8 cellular contexts compared by ENCODE assay signal in the genomic region with DNA sequence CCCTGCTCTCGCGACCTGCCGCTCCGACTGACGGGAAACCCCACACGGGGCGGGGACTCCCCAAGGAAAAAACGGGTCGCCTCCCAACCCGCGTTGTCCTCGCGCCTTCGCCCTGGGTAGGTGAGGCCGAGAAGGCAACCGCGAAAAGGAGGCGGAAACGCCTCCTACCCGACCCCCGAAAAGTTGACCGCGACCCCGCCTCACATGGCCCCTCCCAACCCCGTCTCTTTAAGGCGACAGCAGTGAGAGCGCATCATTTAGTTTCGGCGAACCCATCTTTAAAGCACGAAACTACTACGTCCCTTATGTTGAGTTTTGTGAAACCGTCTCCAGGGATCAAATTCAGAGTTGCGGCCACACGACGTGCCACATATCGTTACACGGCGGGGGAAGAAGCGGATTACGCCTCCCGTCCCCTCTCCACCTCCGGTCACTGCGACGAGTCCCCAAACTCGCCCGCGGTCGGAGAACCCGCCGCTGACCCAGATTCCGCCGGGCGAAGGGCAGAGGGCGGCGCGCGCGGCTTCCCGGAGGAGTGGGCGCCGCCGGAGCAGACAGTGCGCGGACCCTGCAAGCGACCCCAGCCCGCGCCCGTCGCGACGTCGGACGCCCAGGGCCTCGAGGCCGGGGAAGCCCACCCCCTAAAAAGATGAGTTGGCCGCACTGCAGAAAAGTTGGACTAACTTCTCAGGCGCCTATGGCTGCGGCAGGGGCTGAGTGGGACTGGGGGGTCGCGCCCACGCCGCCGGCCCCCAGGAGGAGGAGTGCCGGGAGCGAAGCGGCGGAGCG. TPM values are rescaled to one million over a fixed set of nuclear protein-coding genes. Genes with fewer than 3 reads are reported as not detected.
A peak's percentile ranks its signal among the peaks of the same experiment; 100 is the strongest.
DNase-seq lines count a peak whose midpoint lies in the region; ATAC-seq and TF ChIP-seq lines count a peak whose summit lies in the region.

No MANE protein-coding gene starts in this region.

- peaks cover 20% of the 10 kb centered on the region for H3K36me3 ChIP-seq in A673 (ENCODE audit: insufficient read depth, low read length, poor library complexity, severe bottlenecking)

- peak overlapping the region; percentile 95 for H3K27ac ChIP-seq in A673 (ENCODE audit: low read depth, low read length, poor library complexity, severe bottlenecking)

- CTCF ChIA-PET in A673 (lab: Charles Lee) = no interaction called here

- intact Hi-C loops in A673 (cut with micrococcal nuclease; ENCODE audit: unreplicated experiment) = loop anchor here (2.0 kb wide), 1 partner anchor 14 kb away; no protein-coding TSS in a partner anchor

- ATAC-seq in GM18517 (IDR thresholded peaks at IDR 0.05; ENCODE audit: unreplicated experiment) (peak; percentile 39), HG03095 (IDR thresholded peaks at IDR 0.05; ENCODE audit: unreplicated experiment) (peak; percentile 49)

- no peaks in the 10 kb centered on the region for H3K9me3 ChIP-seq in A673 (ENCODE audit: low read depth, low read length, poor library complexity, severe bottlenecking)

- TF ChIP-seq CTCF in A673 (conservative IDR thresholded peaks at IDR 0.05; ENCODE audit: low read depth, low read length) = no peak

- H3K4me1 ChIP-seq in A673 (ENCODE audit: insufficient read depth, low read length, poor library complexity, severe bottlenecking) = peaks cover 7% of the 10 kb centered on the region

- DNase-seq in A673 (ENCODE audit: low spot score) (peak; percentile 88), NCI-H526 treated with DMSO at 0.1 percent for 48 hours (lab: John Stamatoyannopoulos, UW) (peak; percentile 87), ecto neural progenitor cell (ENCODE audit: low spot score) (peak; percentile 80), lung microvascular endothelial cell (ENCODE audit: low read depth in 2 of 2) (peak; percentile 56 to 78)
- DNase-seq in activated CD4-positive, alpha-beta T cell treated with anti-CD3 and anti-CD28 coated beads, Interleukin-2, amount 50 U/mL, for 48 hours = peak; percentile 94 to 95
- peak; percentile 86 for DNase-seq in stimulated activated CD8-positive, alpha-beta memory T cell treated with anti-CD3 and anti-CD28 coated beads, Interleukin-12 subunit alpha, Interleukin-12 subunit beta, amount 100 ng/mL, for 1 hour (ENCODE audit: low read depth)

- POLR2A ChIA-PET in A673 (lab: Charles Lee; ENCODE audit: low non-redundant PET) = no interaction called here

- no TSS peak for BruUV-seq in A673 (replicated peaks; lab: Mats Ljungman, UMichigan)

- H3K27me3 ChIP-seq in A673 (replicated peaks; ENCODE audit: insufficient read depth, low read depth, low read length, poor library complexity) = no peaks in the 10 kb centered on the region

- H3K4me3 ChIP-seq in A673 (ENCODE audit: low read depth, low read length, poor library complexity, severe bottlenecking) = peak overlapping the region; percentile 77

RNA-seq across cellular contexts. Expression of a gene that starts 1.1 kb away (rescaled TPM):
- total RNA-seq in A673 (2021) (141 and 153 TPM in 2 replicates), lung microvascular endothelial cell (9.7 and 17.4 TPM in 2 replicates)

RNA-seq across cellular contexts. Expression of a gene that starts 22.7 kb away (rescaled TPM):
- total RNA-seq in A673 (2021) (2.0 and 2.2 TPM in 2 replicates), lung microvascular endothelial cell (not detected in 2 replicates)

RNA-seq across cellular contexts. Expression of a gene that starts 34.0 kb away (rescaled TPM):
- total RNA-seq in A673 (2021) = 136 and 144 TPM in 2 replicates
- total RNA-seq in lung microvascular endothelial cell = 110 and 128 TPM in 2 replicates

RNA-seq across cellular contexts. Expression of a gene that starts 37.7 kb away (rescaled TPM):
- total RNA-seq in A673 (2021) (9.2 and 11.3 TPM in 2 replicates), lung microvascular endothelial cell (2.4 and 10.5 TPM in 2 replicates)

RNA-seq across cellular contexts. Expression of a gene that starts 47.5 kb away (rescaled TPM):
- 3.5 and 4.9 TPM in 2 replicates for total RNA-seq in A673 (2021)
- total RNA-seq in lung microvascular endothelial cell = 0.44 and 1.4 TPM in 2 replicates

Comparison
In these comparisons a context has a peak if more than half of its experiments do, and no peak if none do; other contexts are left out.
1. Peak in every context shown above with its lines: DNase-seq, ATAC-seq, H3K4me3 ChIP-seq and H3K27ac ChIP-seq.